In the genomic region with DNA sequence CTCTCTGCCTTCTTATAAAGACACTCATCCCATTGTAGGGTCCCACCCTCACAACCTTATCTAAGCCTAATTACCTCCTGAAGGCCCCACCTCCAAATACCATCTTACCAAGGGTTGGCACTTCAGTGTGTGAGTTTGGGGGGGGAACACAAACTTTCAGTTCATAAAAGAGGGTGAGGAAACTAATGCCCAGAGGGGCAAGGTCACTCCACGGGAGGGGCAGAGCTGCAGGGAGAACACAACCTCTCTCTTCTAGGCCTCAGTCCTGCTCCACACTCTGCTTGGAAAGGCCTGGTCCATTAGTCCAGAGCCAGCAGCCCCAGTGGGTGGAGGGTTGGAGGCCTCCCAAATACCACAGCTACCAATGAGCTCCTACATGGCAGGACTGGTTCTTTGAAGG, we compare ENCODE assay signal across 29 cellular contexts. TPM values are rescaled to one million over a fixed set of nuclear protein-coding genes. Genes with fewer than 3 reads are reported as not detected.
"Had no signal": no experiment of that assay in that cellular context is flagged by ENCODE, and none has a peak within 500 bp of the region (broad histone marks: within the 10 kb centered on the region; RNA-seq: fewer than 3 reads in every experiment).

No MANE protein-coding gene starts in this region.

- H3K4me3 ChIP-seq: dorsolateral prefrontal cortex, left lung, prostate gland, right atrium auricular region, skin epidermis, tibial nerve, vagina had no signal

- H3K27ac ChIP-seq: dorsolateral prefrontal cortex, left lung, prostate gland, right atrium auricular region, vagina, WERI-Rb-1 had no signal

- DNase-seq: activated CD4-positive, alpha-beta T cell treated with anti-CD3 and anti-CD28 coated beads for 1 hour; activated CD4-positive, alpha-beta T cell treated with anti-CD3 and anti-CD28 coated beads, Interleukin-2, amount 50 U/mL, for 4 hours; activated CD8-positive, alpha-beta memory T cell treated with anti-CD3 and anti-CD28 coated beads, Interleukin-2, amount 50 U/mL, for 4 hours; activated effector memory CD4-positive, alpha-beta T cell treated with anti-CD3 and anti-CD28 coated beads, Interleukin-2, amount 50 U/mL, for 16 hours; activated T-cell treated with anti-CD3 and anti-CD28 coated beads, Interleukin-2, amount 50 U/mL, for 4 hours; amygdala; caudate nucleus; dorsolateral prefrontal cortex; foreskin melanocyte; glutamatergic neuron; left lung; stimulated activated CD4-positive, alpha-beta T cell treated with anti-CD3 and anti-CD28 coated beads, Interleukin-15, amount 100 ng/mL, for 24 hours; stimulated activated CD4-positive, alpha-beta T cell treated with anti-CD3 and anti-CD28 coated beads, Interleukin-2, amount 100 ng/mL, for 48 hours; T-helper 2 cell; WERI-Rb-1 had no signal

- ATAC-seq: activated T-cell treated with anti-CD3 and anti-CD28 coated beads, Interleukin-2, amount 50 U/mL, for 4 hours; left lung had no signal

- H3K27me3 ChIP-seq: dorsolateral prefrontal cortex, left lung, right atrium auricular region, tibial nerve, vagina had no signal

- H3K36me3 Mint-ChIP-seq: activated naive CD4-positive, alpha-beta T cell treated with anti-CD3 and anti-CD28 coated beads, Interleukin-2, amount 50 U/mL, for 24 hours; brain; mesothelial cell of epicardium had no signal

- H3K27ac Mint-ChIP-seq: activated naive CD4-positive, alpha-beta T cell treated with anti-CD3 and anti-CD28 coated beads, Interleukin-2, amount 50 U/mL, for 24 hours; mesothelial cell of epicardium had no signal

- H3K36me3 ChIP-seq: left lung, prostate gland, right atrium auricular region, tibial nerve, vagina, WERI-Rb-1 had no signal

- H3K27me3 Mint-ChIP-seq: activated naive CD4-positive, alpha-beta T cell treated with anti-CD3 and anti-CD28 coated beads, Interleukin-2, amount 50 U/mL, for 24 hours; stimulated activated naive CD8-positive, alpha-beta T cell treated with anti-CD3 and anti-CD28 coated beads, Interleukin-15, Interleukin-2, amounts not matched to agents 100 ng/mL and 50 ng/mL, for 24 hours had no signal

- FAIRE-seq: keratinocyte had no signal

- H3K4me3 Mint-ChIP-seq: activated naive CD4-positive, alpha-beta T cell treated with anti-CD3 and anti-CD28 coated beads, Interleukin-2, amount 50 U/mL, for 24 hours; activated T-cell treated with anti-CD3 and anti-CD28 coated beads, Interleukin-2, amount 50 U/mL, for 4 hours; brain; mesothelial cell of epicardium; neural crest cell; stimulated activated naive CD8-positive, alpha-beta T cell treated with anti-CD3 and anti-CD28 coated beads, Interleukin-15, Interleukin-2, amounts not matched to agents 100 ng/mL and 50 ng/mL, for 24 hours had no signal

- H3K4me1 ChIP-seq: prostate gland, vagina had no signal

- H3K9me3 Mint-ChIP-seq: activated naive CD4-positive, alpha-beta T cell treated with anti-CD3 and anti-CD28 coated beads, Interleukin-2, amount 50 U/mL, for 24 hours; activated T-cell treated with anti-CD3 and anti-CD28 coated beads, Interleukin-2, amount 50 U/mL, for 4 hours; brain; mesothelial cell of epicardium; neural crest cell; stimulated activated naive CD8-positive, alpha-beta T cell treated with anti-CD3 and anti-CD28 coated beads, Interleukin-15, Interleukin-2, amounts not matched to agents 100 ng/mL and 50 ng/mL, for 24 hours had no signal

- H3K9me3 ChIP-seq: left lung, prostate gland, right atrium auricular region, tibial nerve, vagina had no signal

RNA-seq across cellular contexts. Expression of gene BATF2, which starts 2.7 kb away (rescaled TPM):
- total RNA-seq: vagina had no signal

RNA-seq across cellular contexts. Expression of gene MAJIN, which starts 27.6 kb away (rescaled TPM):
- total RNA-seq: activated T-cell treated with anti-CD3 and anti-CD28 coated beads, Interleukin-2, amount 50 U/mL, for 4 hours; dorsolateral prefrontal cortex; epithelial cell of proximal tubule; left lung; lung microvascular endothelial cell; mesothelial cell of epicardium; neural crest cell; osteoblast; right atrium auricular region; tibial nerve; vagina had no signal
